11 cellular contexts compared by ENCODE assay signal in genomic region chr12:118188690-118189371, GRCh38. TPM values are rescaled to one million over a fixed set of nuclear protein-coding genes. Genes with fewer than 3 reads are reported as not detected.
A peak's percentile ranks its signal among the peaks of the same experiment; 100 is the strongest.
DNase-seq lines count a peak whose midpoint lies in the region; ATAC-seq and TF ChIP-seq lines count a peak whose summit lies in the region.
"Had no signal": no experiment of that assay in that cellular context is flagged by ENCODE, and none has a peak within 500 bp of the region (broad histone marks: within the 10 kb centered on the region; RNA-seq: fewer than 3 reads in every experiment).

No MANE protein-coding gene starts in this region.

- no peak overlapping the region for H3K27ac ChIP-seq in OCI-LY7 (ENCODE audit: low read depth, low read length, poor library complexity, severe bottlenecking)

- no peaks in the 10 kb centered on the region for H3K27me3 Mint-ChIP-seq in neural crest cell (ENCODE audit: low read depth)
- no peaks in the 10 kb centered on the region for H3K27me3 Mint-ChIP-seq in activated naive CD4-positive, alpha-beta T cell treated with anti-CD3 and anti-CD28 coated beads, Interleukin-2, amount 10 ng/mL, durations not matched to agents 7 days and 5 days
- H3K27me3 Mint-ChIP-seq: activated T-cell treated with anti-CD3 and anti-CD28 coated beads, Interleukin-2, amount 50 U/mL, for 24 hours had no signal

- ATAC-seq in stimulated activated effector memory CD8-positive, alpha-beta T cell treated with anti-CD3 and anti-CD28 coated beads, Interleukin-12 subunit alpha, Interleukin-12 subunit beta, amount 100 ng/mL, for 72 hours, result no peak

- no peaks in the 10 kb centered on the region for H3K9me3 Mint-ChIP-seq in neural crest cell
- H3K9me3 Mint-ChIP-seq in stimulated activated effector memory CD8-positive, alpha-beta T cell treated with anti-CD3 and anti-CD28 coated beads, Interleukin-12 subunit alpha, Interleukin-12 subunit beta, amount 100 ng/mL, for 72 hours, result no peaks in the 10 kb centered on the region
- no peaks in the 10 kb centered on the region for H3K9me3 Mint-ChIP-seq in activated naive CD4-positive, alpha-beta T cell treated with anti-CD3 and anti-CD28 coated beads, Interleukin-2, amount 10 ng/mL, durations not matched to agents 7 days and 5 days
- H3K9me3 Mint-ChIP-seq: activated T-cell treated with anti-CD3 and anti-CD28 coated beads, Interleukin-2, amount 50 U/mL, for 24 hours had no signal

- TF ChIP-seq CTCF in neural crest cell (conservative IDR thresholded peaks at IDR 0.05), result no peak
- TF ChIP-seq CTCF in OCI-LY7 (conservative IDR thresholded peaks at IDR 0.05; ENCODE audit: low read length), result no peak

- no peak overlapping the region for H2AFZ ChIP-seq in OCI-LY7 (ENCODE audit: low read length)

- CTCF ChIA-PET in OCI-LY7 (lab: Charles Lee; ENCODE audit: unreplicated experiment), result no interaction called here
- CTCF ChIA-PET in activated naive CD4-positive, alpha-beta T cell treated with anti-CD3 and anti-CD28 coated beads, Interleukin-2, amount 10 ng/mL, durations not matched to agents 7 days and 5 days (lab: Charles Lee), result no interaction called here

- H3K9me3 ChIP-seq in OCI-LY7 (ENCODE audit: low read length), result no peaks in the 10 kb centered on the region
- H3K9me3 ChIP-seq: suprapubic skin had no signal

- peaks cover 32% of the 10 kb centered on the region for H3K4me1 Mint-ChIP-seq in neural crest cell
- H3K4me1 Mint-ChIP-seq in stimulated activated effector memory CD8-positive, alpha-beta T cell treated with anti-CD3 and anti-CD28 coated beads, Interleukin-12 subunit alpha, Interleukin-12 subunit beta, amount 100 ng/mL, for 72 hours, result peaks cover 7% of the 10 kb centered on the region
- H3K4me1 Mint-ChIP-seq in activated naive CD4-positive, alpha-beta T cell treated with anti-CD3 and anti-CD28 coated beads, Interleukin-2, amount 10 ng/mL, durations not matched to agents 7 days and 5 days, result no peaks in the 10 kb centered on the region

- no peaks in the 10 kb centered on the region for H3K79me2 ChIP-seq in OCI-LY7 (ENCODE audit: insufficient read depth, low read depth, low read length)

- POLR2A ChIA-PET in OCI-LY7 (lab: Charles Lee), result no interaction called here

- no peak overlapping the region for H3K4me3 ChIP-seq in OCI-LY7 (ENCODE audit: low read depth, low read length, poor library complexity, severe bottlenecking)

- BruUV-seq in OCI-LY7 (replicated peaks; lab: Mats Ljungman, UMichigan), result no TSS peak

- no peaks in the 10 kb centered on the region for H3K36me3 Mint-ChIP-seq in neural crest cell (ENCODE audit: low read depth)
- peaks cover 69% of the 10 kb centered on the region for H3K36me3 Mint-ChIP-seq in stimulated activated effector memory CD8-positive, alpha-beta T cell treated with anti-CD3 and anti-CD28 coated beads, Interleukin-12 subunit alpha, Interleukin-12 subunit beta, amount 100 ng/mL, for 72 hours
- H3K36me3 Mint-ChIP-seq in activated naive CD4-positive, alpha-beta T cell treated with anti-CD3 and anti-CD28 coated beads, Interleukin-2, amount 10 ng/mL, durations not matched to agents 7 days and 5 days, result peaks cover 21% of the 10 kb centered on the region

- no peak overlapping the region for H3K4me2 ChIP-seq in OCI-LY7 (ENCODE audit: low read length)

- peaks cover 12% of the 10 kb centered on the region; the same call in 1 of the 2 replicates for H3K36me3 ChIP-seq in OCI-LY7 (ENCODE audit: insufficient read depth, low read length)
- H3K36me3 ChIP-seq: suprapubic skin had no signal

- H3K27ac Mint-ChIP-seq in neural crest cell (ENCODE audit: unreplicated experiment), result peak overlapping the region; percentile 91
- H3K27ac Mint-ChIP-seq in stimulated activated effector memory CD8-positive, alpha-beta T cell treated with anti-CD3 and anti-CD28 coated beads, Interleukin-12 subunit alpha, Interleukin-12 subunit beta, amount 100 ng/mL, for 72 hours, result no peak overlapping the region
- H3K27ac Mint-ChIP-seq in activated naive CD4-positive, alpha-beta T cell treated with anti-CD3 and anti-CD28 coated beads, Interleukin-2, amount 10 ng/mL, durations not matched to agents 7 days and 5 days, result no peak overlapping the region
- H3K27ac Mint-ChIP-seq: activated T-cell treated with anti-CD3 and anti-CD28 coated beads, Interleukin-2, amount 50 U/mL, for 24 hours had no signal

- no peaks in the 10 kb centered on the region for H4K20me1 ChIP-seq in OCI-LY7 (ENCODE audit: insufficient read depth, low read length)

- H3K9me2 ChIP-seq in OCI-LY7 (ENCODE audit: insufficient read depth, low read length), result no peaks in the 10 kb centered on the region

- DNase-seq in AG08395 (ENCODE audit: low spot score) (peak; percentile 59), NCI-H748 (lab: John Stamatoyannopoulos, UW; ENCODE audit: unreplicated experiment) (peak; percentile 48), fibroblast of gingiva (ENCODE audit: low read depth) (peak; percentile 73), neural crest cell (ENCODE audit: low read depth, low spot score) (peak; percentile 6), OCI-LY7 (ENCODE audit: low spot score) (no peak)
- DNase-seq in stimulated activated CD4-positive, alpha-beta T cell treated with anti-CD3 and anti-CD28 coated beads, Interleukin-1b, Interleukin-23, amount 100 ng/mL, for 48 hours, result no peak
- no peak for DNase-seq in stimulated activated effector memory CD8-positive, alpha-beta T cell treated with anti-CD3 and anti-CD28 coated beads, Interleukin-12 subunit alpha, Interleukin-12 subunit beta, amount 100 ng/mL, for 72 hours (ENCODE audit: low spot score in 2 of 2)
- DNase-seq in activated naive CD4-positive, alpha-beta T cell treated with anti-CD3 and anti-CD28 coated beads, Interleukin-2, amount 10 ng/mL, durations not matched to agents 7 days and 5 days, result no peak
- DNase-seq: activated T-cell treated with anti-CD3 and anti-CD28 coated beads, Interleukin-2, amount 50 U/mL, for 24 hours; NCI-H446 had no signal

- intact Hi-C loops in OCI-LY7 (cut with micrococcal nuclease; ENCODE audit: unreplicated experiment), result no loop called here

- peak overlapping the region; percentile 83 for H3K4me3 Mint-ChIP-seq in neural crest cell
- no peak overlapping the region for H3K4me3 Mint-ChIP-seq in stimulated activated effector memory CD8-positive, alpha-beta T cell treated with anti-CD3 and anti-CD28 coated beads, Interleukin-12 subunit alpha, Interleukin-12 subunit beta, amount 100 ng/mL, for 72 hours
- H3K4me3 Mint-ChIP-seq in activated naive CD4-positive, alpha-beta T cell treated with anti-CD3 and anti-CD28 coated beads, Interleukin-2, amount 10 ng/mL, durations not matched to agents 7 days and 5 days, result no peak overlapping the region
- H3K4me3 Mint-ChIP-seq: activated T-cell treated with anti-CD3 and anti-CD28 coated beads, Interleukin-2, amount 50 U/mL, for 24 hours had no signal

- peaks cover 5% of the 10 kb centered on the region for H3K4me1 ChIP-seq in OCI-LY7 (ENCODE audit: insufficient read depth, low read length, poor library complexity, severe bottlenecking)

RNA-seq across cellular contexts. Expression of gene PEBP1, which starts 52.9 kb away (rescaled TPM):
- 305 and 317 TPM in 2 replicates for total RNA-seq in neural crest cell
- total RNA-seq in OCI-LY7 (2014; rRNA removed; shearing (Covaris generic)), result 128 and 135 TPM in 2 replicates
- total RNA-seq in OCI-LY7 (2022), result 138 and 154 TPM in 2 replicates

Comparison
In these comparisons a context has a peak if more than half of its experiments do, and no peak if none do; other contexts are left out.
1. DNase-seq: peak in AG08395 (single experiment), NCI-H748 (single experiment), fibroblast of gingiva (single experiment) and neural crest cell (single experiment); none in stimulated activated CD4-positive, alpha-beta T cell treated with anti-CD3 and anti-CD28 coated beads, Interleukin-1b, Interleukin-23, amount 100 ng/mL, for 48 hours (single experiment), stimulated activated effector memory CD8-positive, alpha-beta T cell treated with anti-CD3 and anti-CD28 coated beads, Interleukin-12 subunit alpha, Interleukin-12 subunit beta, amount 100 ng/mL, for 72 hours (0 of 2), OCI-LY7 (single experiment) and activated naive CD4-positive, alpha-beta T cell treated with anti-CD3 and anti-CD28 coated beads, Interleukin-2, amount 10 ng/mL, durations not matched to agents 7 days and 5 days (single experiment).